Comparison of ENCODE assay signal across 31 cellular contexts in genomic region chr12:132858727-132859266, GRCh38. TPM values are rescaled to one million over a fixed set of nuclear protein-coding genes. Genes with fewer than 3 reads are reported as not detected.
DNase-seq lines count a peak whose midpoint lies in the region; ATAC-seq, FAIRE-seq and TF ChIP-seq lines count a peak whose summit lies in the region.
"Had no signal": no experiment of that assay in that cellular context is flagged by ENCODE, and none has a peak within 500 bp of the region (broad histone marks: within the 10 kb centered on the region; RNA-seq: fewer than 3 reads in every experiment).

No MANE protein-coding gene starts in this region.

- no peak overlapping the region for H3K4me3 ChIP-seq in LNCaP clone FGC (ENCODE audit: low read depth, low read length)
- no peak overlapping the region for H3K4me3 ChIP-seq in stomach
- H3K4me3 ChIP-seq in Peyer's patch: no peak overlapping the region
- H3K4me3 ChIP-seq in effector memory CD4-positive, alpha-beta T cell (ENCODE audit: insufficient read depth, low read depth, low read length, poor library complexity, severe bottlenecking): no peak overlapping the region
- H3K4me3 ChIP-seq: BLaER1, breast epithelium, colonic mucosa, esophagus muscularis mucosa, skin epidermis, transverse colon had no signal

- TF ChIP-seq EP300 in stomach (IDR thresholded peaks at IDR 0.05): no peak

- no peaks in the 10 kb centered on the region for H3K27me3 Mint-ChIP-seq in activated T-cell treated with anti-CD3 and anti-CD28 coated beads, Interleukin-2, amount 50 U/mL, for 4 hours (ENCODE audit: low read depth)
- H3K27me3 Mint-ChIP-seq: naive thymus-derived CD4-positive, alpha-beta T cell had no signal

- H3K9me3 Mint-ChIP-seq in activated T-cell treated with anti-CD3 and anti-CD28 coated beads, Interleukin-2, amount 50 U/mL, for 4 hours: no peaks in the 10 kb centered on the region
- H3K9me3 Mint-ChIP-seq: activated T-cell treated with anti-CD3 and anti-CD28 coated beads, Interleukin-2, amount 50 U/mL, for 72 hours; H9; naive thymus-derived CD4-positive, alpha-beta T cell had no signal

- no peaks in the 10 kb centered on the region for H3K27me3 ChIP-seq in stomach
- H3K27me3 ChIP-seq in Peyer's patch: no peaks in the 10 kb centered on the region
- H3K27me3 ChIP-seq in effector memory CD4-positive, alpha-beta T cell (replicated peaks; ENCODE audit: control insufficient read depth, insufficient read depth, low read length, poor library complexity, severe bottlenecking): no peaks in the 10 kb centered on the region
- H3K27me3 ChIP-seq: BLaER1, breast epithelium, colonic mucosa, esophagus muscularis mucosa, transverse colon had no signal

- H3K4me3 Mint-ChIP-seq in activated T-cell treated with anti-CD3 and anti-CD28 coated beads, Interleukin-2, amount 50 U/mL, for 4 hours: no peak overlapping the region
- H3K4me3 Mint-ChIP-seq: activated T-cell treated with anti-CD3 and anti-CD28 coated beads, Interleukin-2, amount 50 U/mL, for 72 hours; H9; naive thymus-derived CD4-positive, alpha-beta T cell had no signal

- 81 to 89% (median 87%) methylated on average over 18 of the region's 18 CpGs for WGBS in stomach, 5 donors

- TF ChIP-seq POLR2A in stomach (IDR thresholded peaks at IDR 0.05) (no peak), Peyer's patch (IDR thresholded peaks at IDR 0.05) (no peak)

- peak overlapping the region in 1 of 5 donors; percentile 1 for H3K27ac ChIP-seq in stomach
- H3K27ac ChIP-seq in Peyer's patch: no peak overlapping the region
- H3K27ac ChIP-seq in effector memory CD4-positive, alpha-beta T cell (ENCODE audit: insufficient read depth, low read length, poor library complexity, severe bottlenecking): no peak overlapping the region
- H3K27ac ChIP-seq: BLaER1, breast epithelium, colonic mucosa, esophagus muscularis mucosa, transverse colon had no signal

- ATAC-seq in activated T-cell treated with anti-CD3 and anti-CD28 coated beads, Interleukin-2, amount 50 U/mL, for 4 hours: no peak
- peak; percentile 89 for ATAC-seq in left colon
- ATAC-seq: activated T-cell treated with anti-CD3 and anti-CD28 coated beads, Interleukin-2, amount 50 U/mL, for 72 hours; naive thymus-derived CD4-positive, alpha-beta T cell; SK-N-SH treated with all-trans-retinoic acid at 6 μM for 48 hours had no signal

- peaks cover 39% of the 10 kb centered on the region for H3K36me3 Mint-ChIP-seq in activated T-cell treated with anti-CD3 and anti-CD28 coated beads, Interleukin-2, amount 50 U/mL, for 4 hours (ENCODE audit: insufficient read depth)

- H3K9me3 ChIP-seq in stomach (no peaks in the 10 kb centered on the region), Peyer's patch (no peaks in the 10 kb centered on the region)
- no peaks in the 10 kb centered on the region for H3K9me3 ChIP-seq in effector memory CD4-positive, alpha-beta T cell (ENCODE audit: control insufficient read depth, low read length)
- H3K9me3 ChIP-seq: BLaER1, breast epithelium, colonic mucosa, esophagus muscularis mucosa, transverse colon had no signal

- no peaks in the 10 kb centered on the region for H3K4me1 Mint-ChIP-seq in activated T-cell treated with anti-CD3 and anti-CD28 coated beads, Interleukin-2, amount 50 U/mL, for 4 hours (ENCODE audit: low read depth)
- H3K4me1 Mint-ChIP-seq: H9 had no signal

- peaks cover 60 to 96% (median 94%) of the 10 kb centered on the region in 4 donors for H3K36me3 ChIP-seq in stomach
- peaks cover 0 to 90% (median 3%) of the 10 kb centered on the region in 3 donors for H3K36me3 ChIP-seq in Peyer's patch
- peaks cover 48% of the 10 kb centered on the region for H3K36me3 ChIP-seq in effector memory CD4-positive, alpha-beta T cell (ENCODE audit: control insufficient read depth, insufficient read depth, low read length)

- H3K4me1 ChIP-seq in stomach: no peaks in the 10 kb centered on the region
- no peaks in the 10 kb centered on the region for H3K4me1 ChIP-seq in Peyer's patch
- H3K4me1 ChIP-seq in effector memory CD4-positive, alpha-beta T cell (ENCODE audit: control insufficient read depth, insufficient read depth, low read length, poor library complexity, severe bottlenecking): no peaks in the 10 kb centered on the region
- H3K4me1 ChIP-seq: breast epithelium, colonic mucosa, esophagus muscularis mucosa, transverse colon had no signal

- intact Hi-C loops in left colon (cut with DNase I, micrococcal nuclease): no loop called here
- intact Hi-C loops in stomach (cut with DNase I; ENCODE audit: low total_unique reads): no loop called here

- no peak for FAIRE-seq in GM19239 (lab: Jason Lieb, UNC)
- FAIRE-seq: GM18507 had no signal

- TF ChIP-seq CTCF in LNCaP clone FGC (IDR thresholded peaks at IDR 0.05; ENCODE audit: control insufficient read depth, extremely low read depth, insufficient read depth) (no peak), stomach (IDR thresholded peaks at IDR 0.05) (no peak), Peyer's patch (IDR thresholded peaks at IDR 0.05) (no peak)

- DNase-seq in activated T-cell treated with anti-CD3 and anti-CD28 coated beads, Interleukin-2, amount 50 U/mL, for 4 hours: peak; percentile 18
- DNase-seq in activated T-cell treated with anti-CD3 and anti-CD28 coated beads for 4 hours: no peak
- DNase-seq in LNCaP clone FGC (ENCODE audit: low read depth): peak; percentile 8
- DNase-seq in left colon: no peak
- peak; percentile 58 for DNase-seq in stomach
- DNase-seq in Peyer's patch: no peak
- DNase-seq in effector memory CD4-positive, alpha-beta T cell: no peak
- DNase-seq in GM19239 (ENCODE audit: insufficient read length, low spot score): no peak
- DNase-seq: activated CD4-positive, CD25-positive, alpha-beta regulatory T cell treated with anti-CD3 and anti-CD28 coated beads, Interleukin-2, amount 50 U/mL, for 72 hours; activated naive CD4-positive, alpha-beta T cell; activated T-cell treated with anti-CD3 and anti-CD28 coated beads, Interleukin-2, amount 50 U/mL, for 72 hours; amygdala; colonic mucosa; effector CD8-positive, alpha-beta T cell; foreskin melanocyte; H9; IMR-90; naive thymus-derived CD4-positive, alpha-beta T cell; NCI-H1092 treated with DMSO at 0.1 percent for 48 hours; NCI-H1930; NCI-H526 treated with DMSO at 0.1 percent for 48 hours; occipital lobe; RPMI8226; T-helper 2 cell; transverse colon had no signal

RNA-seq across cellular contexts. Expression of gene CHFR, which starts 28.6 kb away (rescaled TPM):
- 10 to 100 TPM; 52.3 to 54.4 (median 53.5) TPM for total RNA-seq in activated T-cell treated with anti-CD3 and anti-CD28 coated beads, Interleukin-2, amount 50 U/mL, for 4 hours
- total RNA-seq in left colon (10 to 100 TPM; 50.4 to 58.2 TPM), stomach (100 to 1,000 TPM in 1 of 5 donors, 10 to 100 TPM in 4; 48.7 to 107 (median 73.3) TPM), Peyer's patch (100 to 1,000 TPM in 1 of 4 donors, 10 to 100 TPM in 3; 80.6 to 125 (median 94.7) TPM)
- polyA plus RNA-seq in stomach: 10 to 100 TPM; 14.7 to 20.8 (median 15.4) TPM

RNA-seq across cellular contexts. Expression of gene GOLGA3, which starts 30.1 kb away (rescaled TPM):
- total RNA-seq in activated T-cell treated with anti-CD3 and anti-CD28 coated beads, Interleukin-2, amount 50 U/mL, for 4 hours: 10 to 100 TPM; 74.6 to 86.9 (median 75.9) TPM
- 10 to 100 TPM; 81.4 to 88.6 TPM for total RNA-seq in left colon
- 100 to 1,000 TPM in 2 of 5 donors, 10 to 100 TPM in 3; 53.7 to 204 (median 75.5) TPM for total RNA-seq in stomach
- polyA plus RNA-seq in stomach: 10 to 100 TPM in 2 of 3 donors, 1 to 10 TPM in 1; 8.8 to 29.2 (median 17.9) TPM
- total RNA-seq in Peyer's patch: 10 to 100 TPM; 47.8 to 90.8 (median 76.6) TPM

Comparison
In these comparisons a context has a peak if more than half of its experiments do, and no peak if none do; other contexts are left out.
1. DNase-seq: peak in activated T-cell treated with anti-CD3 and anti-CD28 coated beads, Interleukin-2, amount 50 U/mL, for 4 hours (single experiment), LNCaP clone FGC (single experiment) and stomach (single experiment); none in activated T-cell treated with anti-CD3 and anti-CD28 coated beads for 4 hours (single experiment), left colon (0 of 2), Peyer's patch (0 of 3), effector memory CD4-positive, alpha-beta T cell (0 of 3) and GM19239 (single experiment).